In the genomic region with DNA sequence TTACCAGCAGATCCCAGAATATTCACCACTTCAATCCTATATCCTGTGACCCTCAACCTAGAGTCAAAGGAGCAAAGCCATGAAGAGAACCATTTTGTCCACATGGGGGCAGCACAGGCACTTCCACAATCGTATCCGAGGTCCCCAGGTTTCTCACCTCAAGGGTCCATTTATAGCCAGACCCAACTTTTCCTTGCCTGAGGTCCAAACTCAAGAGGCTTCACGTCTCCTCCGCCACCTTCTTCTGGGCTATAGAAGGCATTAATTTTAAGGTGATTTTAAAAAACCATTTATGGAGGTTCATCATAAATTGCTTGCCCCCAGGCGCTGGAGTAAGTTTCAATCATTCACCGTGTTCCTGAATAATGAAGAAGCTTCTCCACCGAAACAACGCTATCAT, we compare ENCODE assay signal across 8 cellular contexts.
DNase-seq lines count a peak whose midpoint lies in the region; ATAC-seq and TF ChIP-seq lines count a peak whose summit lies in the region.

No MANE protein-coding gene starts in this region.

- CTCF ChIA-PET in GM10248 (lab: Yijun Ruan, JAX) = interaction anchor here (0.6 to 5.3 kb wide), 38 partner anchors 11 to 596 kb away, joined by 3 to 49 read pairs (median 5); no protein-coding TSS in a partner anchor

- 60% methylated on average over 8 of the region's 8 CpGs for WGBS in right cardiac atrium

- no peaks in the 10 kb centered on the region for H3K9me3 Mint-ChIP-seq in GM23338
- H3K9me3 Mint-ChIP-seq in activated naive CD8-positive, alpha-beta T cell treated with anti-CD3 and anti-CD28 coated beads, Interleukin-2, amount 10 ng/mL, durations not matched to agents 7 days and 5 days = no peaks in the 10 kb centered on the region

- H3K27me3 Mint-ChIP-seq in GM23338 (ENCODE audit: insufficient read depth, low read depth, poor library complexity) = peaks cover 5% of the 10 kb centered on the region
- peaks cover 51% of the 10 kb centered on the region for H3K27me3 Mint-ChIP-seq in activated naive CD8-positive, alpha-beta T cell treated with anti-CD3 and anti-CD28 coated beads, Interleukin-2, amount 10 ng/mL, durations not matched to agents 7 days and 5 days

- H3K36me3 ChIP-seq in GM23338 (ENCODE audit: insufficient read depth) = no peaks in the 10 kb centered on the region
- no peaks in the 10 kb centered on the region for H3K36me3 ChIP-seq in MG63

- no peaks in the 10 kb centered on the region for H3K36me3 Mint-ChIP-seq in GM23338 (ENCODE audit: low read depth)
- no peaks in the 10 kb centered on the region for H3K36me3 Mint-ChIP-seq in activated naive CD8-positive, alpha-beta T cell treated with anti-CD3 and anti-CD28 coated beads, Interleukin-2, amount 10 ng/mL, durations not matched to agents 7 days and 5 days

- H3F3A ChIP-seq in GM23338 (replicated peaks; ENCODE audit: low read depth) = no peaks in the 10 kb centered on the region

- H3K9me2 ChIP-seq in GM23338 (ENCODE audit: insufficient read depth) = no peaks in the 10 kb centered on the region

- H3K27me3 ChIP-seq in GM23338 (ENCODE audit: insufficient read depth) = no peaks in the 10 kb centered on the region
- no peaks in the 10 kb centered on the region for H3K27me3 ChIP-seq in MG63
- H3K27me3 ChIP-seq in right cardiac atrium (ENCODE audit: control insufficient read depth, insufficient read depth) = no peaks in the 10 kb centered on the region

- H3K4me3 ChIP-seq in GM23338 = no peak overlapping the region
- no peak overlapping the region for H3K4me3 ChIP-seq in MG63
- H3K4me3 ChIP-seq in right cardiac atrium (ENCODE audit: low read length) = no peak overlapping the region

- peak; percentile 65 for TF ChIP-seq CTCF in GM10248 (IDR thresholded peaks at IDR 0.05; ENCODE audit: control extremely low read depth, extremely low read depth, low read depth, missing control alignments)
- TF ChIP-seq CTCF in GM23338 (conservative IDR thresholded peaks at IDR 0.05; ENCODE audit: low read depth in 2 of 2) = peak; percentile 76 to 93

- H3K4me3 Mint-ChIP-seq in GM23338 = no peak overlapping the region
- H3K4me3 Mint-ChIP-seq in activated naive CD8-positive, alpha-beta T cell treated with anti-CD3 and anti-CD28 coated beads, Interleukin-2, amount 10 ng/mL, durations not matched to agents 7 days and 5 days = no peak overlapping the region

- DNase-seq in GM10248 (ENCODE audit: extremely low spot score) (peak; percentile 55), GM23338 (ENCODE audit: low spot score) (peak; percentile 93), MG63 (peak; percentile 47), SKM-1 treated with dmso at 0.1 percent for 144 hours (lab: John Stamatoyannopoulos, UW; ENCODE audit: unreplicated experiment) (peak; percentile 20), right cardiac atrium (peak; percentile 56 to 76 (median 60))
- DNase-seq in activated naive CD8-positive, alpha-beta T cell treated with anti-CD3 and anti-CD28 coated beads, Interleukin-2, amount 10 ng/mL, durations not matched to agents 7 days and 5 days = peak; percentile 51
- peak; percentile 23 to 66 for DNase-seq in stimulated activated CD4-positive, alpha-beta T cell treated with anti-CD3 and anti-CD28 coated beads, Interleukin-12 subunit alpha, Interleukin-12 subunit beta, amount 100 ng/mL, for 24 hours (ENCODE audit: low read depth in 2 of 2)

- POLR2A ChIA-PET in GM10248 (lab: Yijun Ruan, JAX) = no interaction called here
- POLR2A ChIA-PET in activated naive CD8-positive, alpha-beta T cell treated with anti-CD3 and anti-CD28 coated beads, Interleukin-2, amount 10 ng/mL, durations not matched to agents 7 days and 5 days (lab: Charles Lee) = interaction anchor here (0.7 to 1.6 kb wide), 4 partner anchors 111 to 347 kb away, joined by 3 to 8 read pairs (median 4); partner anchors contain the start of gene NABP1

- ATAC-seq in GM23338 (peak; percentile 97), right cardiac atrium (peak; percentile 66 to 67), HG03139 (IDR thresholded peaks at IDR 0.05; ENCODE audit: unreplicated experiment) (no peak)
- ATAC-seq in activated naive CD8-positive, alpha-beta T cell treated with anti-CD3 and anti-CD28 coated beads, Interleukin-2, amount 10 ng/mL, durations not matched to agents 7 days and 5 days (ENCODE audit: low read depth) = peak; percentile 35

- no peaks in the 10 kb centered on the region for H3K79me2 ChIP-seq in GM23338 (replicated peaks; ENCODE audit: insufficient read depth)

- intact Hi-C loops in right cardiac atrium (cut with DNase I) = loop anchor here (5.0 to 10.0 kb wide), 2 partner anchors 126 to 598 kb away; no protein-coding TSS in a partner anchor

- no peaks in the 10 kb centered on the region for H4K20me1 ChIP-seq in GM23338 (replicated peaks; ENCODE audit: insufficient read depth)

- H3K4me2 ChIP-seq in GM23338 = no peak overlapping the region

- H3K27ac Mint-ChIP-seq in GM23338 = no peak overlapping the region
- no peak overlapping the region for H3K27ac Mint-ChIP-seq in activated naive CD8-positive, alpha-beta T cell treated with anti-CD3 and anti-CD28 coated beads, Interleukin-2, amount 10 ng/mL, durations not matched to agents 7 days and 5 days

- H3K27ac ChIP-seq in GM23338 (ENCODE audit: low read depth) (no peak overlapping the region), right cardiac atrium (ENCODE audit: low read length) (no peak overlapping the region)

- no peaks in the 10 kb centered on the region for H3K9me3 ChIP-seq in MG63
- no peaks in the 10 kb centered on the region for H3K9me3 ChIP-seq in right cardiac atrium (ENCODE audit: control insufficient read depth, low read length)

- H2AFZ ChIP-seq in GM23338 = no peak overlapping the region

- peaks cover 2% of the 10 kb centered on the region; the same call in 1 of the 2 replicates for H3K4me1 ChIP-seq in GM23338 (ENCODE audit: insufficient read depth)
- H3K4me1 ChIP-seq in right cardiac atrium (ENCODE audit: control insufficient read depth, insufficient read depth, low read length) = no peaks in the 10 kb centered on the region

- H3K4me1 Mint-ChIP-seq in GM23338 = peaks cover 10% of the 10 kb centered on the region
- peaks cover 40% of the 10 kb centered on the region for H3K4me1 Mint-ChIP-seq in activated naive CD8-positive, alpha-beta T cell treated with anti-CD3 and anti-CD28 coated beads, Interleukin-2, amount 10 ng/mL, durations not matched to agents 7 days and 5 days

TF ChIP-seq in GM23338, 12 proteins besides CTCF, POLR2A, EP300 and RAD21:
- TF ChIP-seq JUNB (IDR thresholded peaks at IDR 0.05; ENCODE audit: unreplicated experiment) = no peak
- TF ChIP-seq, protein P1, sequence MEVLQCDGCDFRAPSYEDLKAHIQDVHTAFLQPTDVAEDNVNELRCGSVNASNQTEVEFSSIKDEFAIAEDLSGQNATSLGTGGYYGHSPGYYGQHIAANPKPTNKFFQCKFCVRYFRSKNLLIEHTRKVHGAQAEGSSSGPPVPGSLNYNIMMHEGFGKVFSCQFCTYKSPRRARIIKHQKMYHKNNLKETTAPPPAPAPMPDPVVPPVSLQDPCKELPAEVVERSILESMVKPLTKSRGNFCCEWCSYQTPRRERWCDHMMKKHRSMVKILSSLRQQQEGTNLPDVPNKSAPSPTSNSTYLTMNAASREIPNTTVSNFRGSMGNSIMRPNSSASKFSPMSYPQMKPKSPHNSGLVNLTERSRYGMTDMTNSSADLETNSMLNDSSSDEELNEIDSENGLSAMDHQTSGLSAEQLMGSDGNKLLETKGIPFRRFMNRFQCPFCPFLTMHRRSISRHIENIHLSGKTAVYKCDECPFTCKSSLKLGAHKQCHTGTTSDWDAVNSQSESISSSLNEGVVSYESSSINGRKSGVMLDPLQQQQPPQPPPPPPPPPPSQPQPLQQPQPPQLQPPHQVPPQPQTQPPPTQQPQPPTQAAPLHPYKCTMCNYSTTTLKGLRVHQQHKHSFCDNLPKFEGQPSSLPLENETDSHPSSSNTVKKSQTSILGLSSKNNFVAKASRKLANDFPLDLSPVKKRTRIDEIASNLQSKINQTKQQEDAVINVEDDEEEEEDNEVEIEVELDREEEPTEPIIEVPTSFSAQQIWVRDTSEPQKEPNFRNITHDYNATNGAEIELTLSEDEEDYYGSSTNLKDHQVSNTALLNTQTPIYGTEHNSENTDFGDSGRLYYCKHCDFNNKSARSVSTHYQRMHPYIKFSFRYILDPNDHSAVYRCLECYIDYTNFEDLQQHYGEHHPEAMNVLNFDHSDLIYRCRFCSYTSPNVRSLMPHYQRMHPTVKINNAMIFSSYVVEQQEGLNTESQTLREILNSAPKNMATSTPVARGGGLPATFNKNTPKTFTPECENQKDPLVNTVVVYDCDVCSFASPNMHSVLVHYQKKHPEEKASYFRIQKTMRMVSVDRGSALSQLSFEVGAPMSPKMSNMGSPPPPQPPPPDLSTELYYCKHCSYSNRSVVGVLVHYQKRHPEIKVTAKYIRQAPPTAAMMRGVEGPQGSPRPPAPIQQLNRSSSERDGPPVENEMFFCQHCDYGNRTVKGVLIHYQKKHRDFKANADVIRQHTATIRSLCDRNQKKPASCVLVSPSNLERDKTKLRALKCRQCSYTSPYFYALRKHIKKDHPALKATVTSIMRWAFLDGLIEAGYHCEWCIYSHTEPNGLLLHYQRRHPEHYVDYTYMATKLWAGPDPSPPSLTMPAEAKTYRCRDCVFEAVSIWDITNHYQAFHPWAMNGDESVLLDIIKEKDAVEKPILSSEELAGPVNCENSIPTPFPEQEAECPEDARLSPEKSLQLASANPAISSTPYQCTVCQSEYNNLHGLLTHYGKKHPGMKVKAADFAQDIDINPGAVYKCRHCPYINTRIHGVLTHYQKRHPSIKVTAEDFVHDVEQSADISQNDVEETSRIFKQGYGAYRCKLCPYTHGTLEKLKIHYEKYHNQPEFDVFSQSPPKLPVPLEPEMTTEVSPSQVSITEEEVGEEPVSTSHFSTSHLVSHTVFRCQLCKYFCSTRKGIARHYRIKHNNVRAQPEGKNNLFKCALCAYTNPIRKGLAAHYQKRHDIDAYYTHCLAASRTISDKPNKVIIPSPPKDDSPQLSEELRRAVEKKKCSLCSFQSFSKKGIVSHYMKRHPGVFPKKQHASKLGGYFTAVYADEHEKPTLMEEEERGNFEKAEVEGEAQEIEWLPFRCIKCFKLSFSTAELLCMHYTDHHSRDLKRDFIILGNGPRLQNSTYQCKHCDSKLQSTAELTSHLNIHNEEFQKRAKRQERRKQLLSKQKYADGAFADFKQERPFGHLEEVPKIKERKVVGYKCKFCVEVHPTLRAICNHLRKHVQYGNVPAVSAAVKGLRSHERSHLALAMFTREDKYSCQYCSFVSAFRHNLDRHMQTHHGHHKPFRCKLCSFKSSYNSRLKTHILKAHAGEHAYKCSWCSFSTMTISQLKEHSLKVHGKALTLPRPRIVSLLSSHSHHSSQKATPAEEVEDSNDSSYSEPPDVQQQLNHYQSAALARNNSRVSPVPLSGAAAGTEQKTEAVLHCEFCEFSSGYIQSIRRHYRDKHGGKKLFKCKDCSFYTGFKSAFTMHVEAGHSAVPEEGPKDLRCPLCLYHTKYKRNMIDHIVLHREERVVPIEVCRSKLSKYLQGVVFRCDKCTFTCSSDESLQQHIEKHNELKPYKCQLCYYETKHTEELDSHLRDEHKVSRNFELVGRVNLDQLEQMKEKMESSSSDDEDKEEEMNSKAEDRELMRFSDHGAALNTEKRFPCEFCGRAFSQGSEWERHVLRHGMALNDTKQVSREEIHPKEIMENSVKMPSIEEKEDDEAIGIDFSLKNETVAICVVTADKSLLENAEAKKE (CRISPR knock-in tag; IDR thresholded peaks at IDR 0.05) = peak; percentile 56; the same call in 1 of the 2 replicates

Comparison
In these comparisons a context has a peak if more than half of its experiments do, and no peak if none do; other contexts are left out.
1. DNase-seq: peak in every context shown above with its lines; median percentile 93 in GM23338; 60 in right cardiac atrium; 55 in GM10248; 51 in activated naive CD8-positive, alpha-beta T cell treated with anti-CD3 and anti-CD28 coated beads, Interleukin-2, amount 10 ng/mL, durations not matched to agents 7 days and 5 days; 47 in MG63; 44 in stimulated activated CD4-positive, alpha-beta T cell treated with anti-CD3 and anti-CD28 coated beads, Interleukin-12 subunit alpha, Interleukin-12 subunit beta, amount 100 ng/mL, for 24 hours; 20 in SKM-1 treated with dmso at 0.1 percent for 144 hours.